In the genomic region with DNA sequence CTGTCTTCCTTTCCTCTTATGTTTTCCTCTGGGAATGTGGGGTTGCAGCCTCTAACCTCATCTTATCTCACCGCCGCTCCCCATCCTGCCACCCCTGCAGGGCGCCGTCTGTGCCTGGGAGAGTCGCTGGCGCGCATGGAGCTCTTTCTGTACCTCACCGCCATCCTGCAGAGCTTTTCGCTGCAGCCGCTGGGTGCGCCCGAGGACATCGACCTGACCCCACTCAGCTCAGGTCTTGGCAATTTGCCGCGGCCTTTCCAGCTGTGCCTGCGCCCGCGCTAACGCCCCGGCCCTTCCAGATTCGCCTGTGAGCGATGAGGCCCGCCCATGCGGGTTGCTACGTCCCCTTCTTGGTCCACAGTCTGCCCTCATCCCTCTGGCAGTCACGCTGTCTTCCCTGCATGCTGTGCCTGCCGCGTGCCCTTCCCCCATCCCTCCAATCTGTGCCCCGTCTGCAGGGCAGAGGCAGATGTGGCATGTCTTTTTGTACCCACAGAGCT, we compare ENCODE assay signal across 8 cellular contexts. TPM values are rescaled to one million over a fixed set of nuclear protein-coding genes. Genes with fewer than 3 reads are reported as not detected.
DNase-seq lines count a peak whose midpoint lies in the region; ATAC-seq and TF ChIP-seq lines count a peak whose summit lies in the region.
"Not testable (repeated sequence)": the region's sequence is repeated elsewhere in the genome, so short reads cannot be mapped to it uniquely, and the experiment has no call there.

No MANE protein-coding gene starts in this region.

- not testable (repeated sequence) for H3K36me3 Mint-ChIP-seq in activated CD8-positive, alpha-beta memory T cell treated with anti-CD3 and anti-CD28 coated beads, Interleukin-2, amount 10 ng/mL, durations not matched to agents 7 days and 5 days

- not testable (repeated sequence) for H3K27ac Mint-ChIP-seq in activated CD8-positive, alpha-beta memory T cell treated with anti-CD3 and anti-CD28 coated beads, Interleukin-2, amount 10 ng/mL, durations not matched to agents 7 days and 5 days

- DNase-seq in DMS53 (lab: John Stamatoyannopoulos, UW) (peak; percentile 74), KBM-7 (peak; percentile 68), iPS DF 6.9 (ENCODE audit: low read depth, low spot score) (peak; percentile 35), putamen (ENCODE audit: low spot score) (peak; percentile 19)
- not testable (repeated sequence) for DNase-seq in RWPE1 (ENCODE audit: low spot score)
- peak; percentile 76 for DNase-seq in activated CD8-positive, alpha-beta memory T cell treated with anti-CD3 and anti-CD28 coated beads, Interleukin-2, amount 10 ng/mL, durations not matched to agents 7 days and 5 days
- peak; percentile 69 for DNase-seq in central memory CD4-positive, alpha-beta T cell
- DNase-seq in stimulated activated naive CD4-positive, alpha-beta T cell (lab: John Stamatoyannopoulos, UW) = peak; percentile 41 to 71 (median 62)

- H3K27me3 ChIP-seq in iPS DF 6.9 (ENCODE audit: control insufficient read depth, insufficient read depth, low read length) = not testable (repeated sequence)

- not testable (repeated sequence) for H3K36me3 ChIP-seq in iPS DF 6.9 (ENCODE audit: control insufficient read depth, insufficient read depth, low read length)

- H3K4me3 ChIP-seq in iPS DF 6.9 (ENCODE audit: low read length) = not testable (repeated sequence)

- H3K4me3 Mint-ChIP-seq in activated CD8-positive, alpha-beta memory T cell treated with anti-CD3 and anti-CD28 coated beads, Interleukin-2, amount 10 ng/mL, durations not matched to agents 7 days and 5 days = peak overlapping the region; percentile 40

- in situ Hi-C loops in KBM-7 (cut with MboI; ENCODE audit: low pct_unique_long_range_greater_than_20kb, low sequenced_read_pairs) = loop anchor here (25.0 kb wide), 1 partner anchor 441 kb away; a partner anchor contains a TSS

- not testable (repeated sequence) for H3K4me1 ChIP-seq in iPS DF 6.9 (ENCODE audit: control insufficient read depth, insufficient read depth, low read length)

- POLR2A ChIA-PET in RWPE1 (lab: Yijun Ruan, JAX; ENCODE audit: low non-redundant PET) = not testable (repeated sequence)

- TF ChIP-seq CTCF in RWPE1 (conservative IDR thresholded peaks at IDR 0.05; ENCODE audit: low read depth) = peak; percentile 52

- not testable (repeated sequence) for H3K9me3 Mint-ChIP-seq in activated CD8-positive, alpha-beta memory T cell treated with anti-CD3 and anti-CD28 coated beads, Interleukin-2, amount 10 ng/mL, durations not matched to agents 7 days and 5 days (ENCODE audit: low read depth)

- H3K9me3 ChIP-seq in iPS DF 6.9 (ENCODE audit: control insufficient read depth, insufficient read depth, low read length) = not testable (repeated sequence)

- H3K27me3 Mint-ChIP-seq in activated CD8-positive, alpha-beta memory T cell treated with anti-CD3 and anti-CD28 coated beads, Interleukin-2, amount 10 ng/mL, durations not matched to agents 7 days and 5 days = peaks cover 27% of the 10 kb centered on the region

- H3K4me1 Mint-ChIP-seq in activated CD8-positive, alpha-beta memory T cell treated with anti-CD3 and anti-CD28 coated beads, Interleukin-2, amount 10 ng/mL, durations not matched to agents 7 days and 5 days = peaks cover 13% of the 10 kb centered on the region

- no CpG with 5 or more reads among the region's 29 CpGs for WGBS in iPS DF 6.9 (ENCODE audit: insufficient coverage, insufficient read length)

- peak; percentile 96 for ATAC-seq in activated CD8-positive, alpha-beta memory T cell treated with anti-CD3 and anti-CD28 coated beads, Interleukin-2, amount 10 ng/mL, durations not matched to agents 7 days and 5 days

- CTCF ChIA-PET in RWPE1 (lab: Yijun Ruan, JAX) = interaction anchor here (1.6 kb wide), 1 partner anchor 17 kb away, joined by 5 read pairs; no protein-coding TSS in a partner anchor
- CTCF ChIA-PET in activated CD8-positive, alpha-beta memory T cell treated with anti-CD3 and anti-CD28 coated beads, Interleukin-2, amount 10 ng/mL, durations not matched to agents 7 days and 5 days (lab: Charles Lee) = interaction anchor here (1.0 to 2.5 kb wide), 5 partner anchors 9 to 181 kb away, joined by 3 to 10 read pairs (median 5); no protein-coding TSS in a partner anchor

- peak overlapping the region; percentile 63 for H3K27ac ChIP-seq in RWPE1
- H3K27ac ChIP-seq in iPS DF 6.9 (ENCODE audit: low read length) = not testable (repeated sequence)

RNA-seq across cellular contexts. Expression of a gene that starts 13.6 kb away (rescaled TPM):
- total RNA-seq in activated CD8-positive, alpha-beta memory T cell treated with anti-CD3 and anti-CD28 coated beads, Interleukin-2, amount 10 ng/mL, durations not matched to agents 7 days and 5 days = not detected

RNA-seq across cellular contexts. Expression of a gene that starts 39.6 kb away (rescaled TPM):
- not detected for total RNA-seq in activated CD8-positive, alpha-beta memory T cell treated with anti-CD3 and anti-CD28 coated beads, Interleukin-2, amount 10 ng/mL, durations not matched to agents 7 days and 5 days
